In genomic region chr16:58048494-58048893, GRCh38 we compare ENCODE assay signal across 22 cellular contexts. TPM values are rescaled to one million over a fixed set of nuclear protein-coding genes. Genes with fewer than 3 reads are reported as not detected.
DNase-seq lines count a peak whose midpoint lies in the region; ATAC-seq and TF ChIP-seq lines count a peak whose summit lies in the region.
"Had no signal": no experiment of that assay in that cellular context is flagged by ENCODE, and none has a peak within 500 bp of the region (broad histone marks: within the 10 kb centered on the region; RNA-seq: fewer than 3 reads in every experiment).

No MANE protein-coding gene starts in this region.

- no peak overlapping the region for H2BK5ac ChIP-seq in IMR-90 (ENCODE audit: low read depth, low read length, poor library complexity, severe bottlenecking)

- H3K9ac ChIP-seq in IMR-90 (ENCODE audit: low read depth, low read length), result no peak overlapping the region

- no peaks in the 10 kb centered on the region for H3K79me1 ChIP-seq in IMR-90 (ENCODE audit: low read depth in 1 of 2, low read length in 2 of 2)

- no peak for TF ChIP-seq CTCF in heart left ventricle (IDR thresholded peaks at IDR 0.05)
- TF ChIP-seq CTCF in IMR-90 (conservative IDR thresholded peaks at IDR 0.05; ENCODE audit: low read depth, low read length), result no peak
- no peak for TF ChIP-seq CTCF in nephron (IDR thresholded peaks at IDR 0.05; ENCODE audit: unreplicated experiment in 3 of 3)

- H3K4me1 Mint-ChIP-seq in nephron, result peaks cover 24% of the 10 kb centered on the region

- no peaks in the 10 kb centered on the region for H3K36me3 Mint-ChIP-seq in nephron (ENCODE audit: low read depth)

- no peak overlapping the region for H2BK15ac ChIP-seq in IMR-90 (ENCODE audit: low read depth, low read length)

- H3K4me1 ChIP-seq in heart left ventricle (peaks cover 4 to 55% (median 34%) of the 10 kb centered on the region in 12 donors), IMR-90 (ENCODE audit: control insufficient read depth, insufficient read depth, low read length) (no peaks in the 10 kb centered on the region)

- H3K27me3 ChIP-seq in heart left ventricle, result no peaks in the 10 kb centered on the region
- peaks cover 12% of the 10 kb centered on the region for H3K27me3 ChIP-seq in IMR-90 (ENCODE audit: control insufficient read depth, insufficient read depth, low read length)

- WGBS in heart left ventricle, 4 donors, result 57 to 62% (median 59%) methylated on average over 4 of the region's 4 CpGs
- WGBS in IMR-90 (ENCODE audit: extremely low coverage in 2 of 2, insufficient read length in 1 of 2), 2 experiments, result 53% methylated on average over 3 of the region's 4 CpGs; no CpG with 5 or more reads in 1 of the 2 experiments

- no peak overlapping the region for H2BK120ac ChIP-seq in IMR-90 (ENCODE audit: low read depth, low read length)

- H3K27ac ChIP-seq in heart left ventricle, result peak overlapping the region in 11 of 12 donors; percentile 58 to 86 (median 71)
- H3K27ac ChIP-seq in IMR-90 (ENCODE audit: insufficient read depth, low read length), result no peak overlapping the region
- H3K27ac ChIP-seq: C4-2B, PC-9 had no signal

- in situ Hi-C loops in IMR-90 (cut with MboI; ENCODE audit: low sequenced_read_pairs), result no loop called here

- H4K20me1 ChIP-seq in IMR-90 (ENCODE audit: insufficient read depth, low read length), result no peaks in the 10 kb centered on the region

- no TSS peak for BruUV-seq in IMR-90 (replicated peaks; lab: Mats Ljungman, UMichigan)

- H2AK5ac ChIP-seq in IMR-90 (ENCODE audit: low read depth, low read length), result no peak overlapping the region

- no peak overlapping the region for H3K18ac ChIP-seq in IMR-90 (ENCODE audit: low read depth, low read length)

- H3K4me3 Mint-ChIP-seq in nephron, result no peak overlapping the region

- no peaks in the 10 kb centered on the region for H3K9me3 ChIP-seq in heart left ventricle
- no peaks in the 10 kb centered on the region for H3K9me3 ChIP-seq in IMR-90 (ENCODE audit: control insufficient read depth, insufficient read depth, low read length)

- no peak for ATAC-seq in heart left ventricle
- ATAC-seq in Right ventricle myocardium inferior, result no peak
- ATAC-seq in IMR-90 (ENCODE audit: low read depth), result no peak
- ATAC-seq in sciatic nerve, result peak; percentile 8

- POLR2A ChIA-PET in IMR-90 (lab: Charles Lee; ENCODE audit: unreplicated experiment), result no interaction called here

- TF ChIP-seq RAD21 in IMR-90 (IDR thresholded peaks at IDR 0.05; ENCODE audit: low read length), result no peak

- no peaks in the 10 kb centered on the region for H3K9me1 ChIP-seq in IMR-90 (ENCODE audit: insufficient read depth, low read length)

- dilution Hi-C loops in IMR-90 (cut with HindIII; ENCODE audit: low sequenced_read_pairs, unreplicated experiment), result no loop called here

- H2BK20ac ChIP-seq in IMR-90 (ENCODE audit: low read depth, low read length), result no peak overlapping the region

- no peak overlapping the region for H4K91ac ChIP-seq in IMR-90 (ENCODE audit: insufficient read depth, low read depth, low read length)

- H3K27ac Mint-ChIP-seq in nephron, result peak overlapping the region; percentile 71 to 85 (median 75)

- H3K4ac ChIP-seq in IMR-90 (ENCODE audit: low read depth, low read length), result no peak overlapping the region

- peak overlapping the region; percentile 18 for H2AFZ ChIP-seq in IMR-90 (replicated peaks; ENCODE audit: low read length, poor library complexity)
- H2AFZ ChIP-seq: PC-9 had no signal

- no peak for DNase-seq in heart left ventricle
- DNase-seq in Right ventricle myocardium inferior (ENCODE audit: missing footprints), result no peak
- no peak for DNase-seq in IMR-90
- no peak for DNase-seq in sciatic nerve (ENCODE audit: low spot score)
- DNase-seq in NCI-H345 (lab: John Stamatoyannopoulos, UW), result no peak
- DNase-seq in amniotic stem cell (lab: John Stamatoyannopoulos, UW), result no peak
- no peak for DNase-seq in NCI-H2081 treated with DMSO at 0.1 percent for 48 hours (lab: John Stamatoyannopoulos, UW)
- DNase-seq: EL, GF-D8, KBM-7, MM.1S, NCI-H1092, NCI-H1436 treated with DMSO at 0.1 percent for 48 hours, NCI-H1930, NCI-H2227 treated with DMSO at 0.1 percent for 48 hours, NCI-H510A treated with DMSO at 0.1 percent for 48 hours, NCI-H748 treated with DMSO at 0.1 percent for 48 hours, PC-9, RPMI8226, SIG-M5 had no signal

- no peak overlapping the region for H2AK9ac ChIP-seq in IMR-90 (replicated peaks; ENCODE audit: low read depth, low read length, poor library complexity)

- no peak overlapping the region for H3K23ac ChIP-seq in IMR-90 (ENCODE audit: low read depth, low read length)

- no peak overlapping the region for H3K4me2 ChIP-seq in IMR-90 (ENCODE audit: low read depth, low read length)
- H3K4me2 ChIP-seq: PC-9 had no signal

- no peak overlapping the region for H4K5ac ChIP-seq in IMR-90 (ENCODE audit: low read depth, low read length)

- H3K4me3 ChIP-seq in heart left ventricle (no peak overlapping the region), IMR-90 (ENCODE audit: insufficient read depth, low read depth, low read length) (no peak overlapping the region)
- H3K4me3 ChIP-seq: PC-9 had no signal

- no peak overlapping the region for H3K14ac ChIP-seq in IMR-90 (replicated peaks; ENCODE audit: low read depth, low read length)

- CTCF ChIA-PET in IMR-90 (lab: Yijun Ruan, JAX), result interaction anchor here (1.3 kb wide), 1 partner anchor 15 kb away, joined by 3 read pairs; no protein-coding TSS in a partner anchor

- H4K8ac ChIP-seq in IMR-90 (ENCODE audit: low read depth in 2 of 2, low read length in 2 of 2), result no peak overlapping the region

- H3K9me3 Mint-ChIP-seq in nephron, result no peaks in the 10 kb centered on the region

- no peak overlapping the region for H3K56ac ChIP-seq in IMR-90 (ENCODE audit: extremely low read depth, insufficient read depth, low read length)

- intact Hi-C loops in heart left ventricle (cut with DNase I), result loop anchor here in 1 of 10 donors (5.0 kb wide), 1 partner anchor 34 kb away; no protein-coding TSS in a partner anchor
- intact Hi-C loops in Right ventricle myocardium inferior (cut with DNase I), result loop anchor here (5.0 kb wide), 1 partner anchor 34 kb away; no protein-coding TSS in a partner anchor
- intact Hi-C loops in IMR-90 (cut with micrococcal nuclease), result no loop called here
- intact Hi-C loops in sciatic nerve (cut with DNase I), result no loop called here

- H3K36me3 ChIP-seq in heart left ventricle, result peaks cover 0 to 19% (median 15%) of the 10 kb centered on the region in 9 donors
- no peaks in the 10 kb centered on the region for H3K36me3 ChIP-seq in IMR-90 (ENCODE audit: control insufficient read depth, insufficient read depth, low read length)

- no peak for TF ChIP-seq POLR2A in heart left ventricle (IDR thresholded peaks at IDR 0.05)
- TF ChIP-seq POLR2A in IMR-90 (IDR thresholded peaks at IDR 0.05; ENCODE audit: low read depth, low read length), result no peak

- H3K27me3 Mint-ChIP-seq in nephron (ENCODE audit: low read depth), result peaks cover 3% of the 10 kb centered on the region

TF ChIP-seq in IMR-90, 13 proteins besides CTCF, POLR2A, EP300 and RAD21 (continues in another document):
- TF ChIP-seq CHD1 (IDR thresholded peaks at IDR 0.05; ENCODE audit: low read depth, low read length) (no peak), ELK1 (IDR thresholded peaks at IDR 0.05; ENCODE audit: borderline replicate concordance, low read depth, low read length) (no peak), RFX5 (IDR thresholded peaks at IDR 0.05; ENCODE audit: low read depth, low read length) (no peak), FOS (IDR thresholded peaks at IDR 0.05; ENCODE audit: low read depth, low read length) (no peak), NFE2L2 (IDR thresholded peaks at IDR 0.05; ENCODE audit: low read depth, low read length) (no peak), USF2 (IDR thresholded peaks at IDR 0.05; ENCODE audit: low read depth, low read length) (no peak), BHLHE40 (IDR thresholded peaks at IDR 0.05; ENCODE audit: low read depth, low read length) (no peak), SMC3 (IDR thresholded peaks at IDR 0.05; ENCODE audit: low read depth, low read length) (no peak)

RNA-seq across cellular contexts. Expression of gene MMP15, which starts 22.9 kb away (rescaled TPM):
- total RNA-seq in heart left ventricle, result 10 to 100 TPM; 24.2 to 84.7 (median 60.9) TPM
- 10 to 100 TPM; 22.1 to 45.3 TPM for polyA plus RNA-seq in heart left ventricle
- total RNA-seq in Right ventricle myocardium inferior, result 70.3 TPM
- 0.18 and 0.28 TPM in 2 replicates for total RNA-seq in IMR-90 (2012; rRNA removed)
- 0.56 and 0.69 TPM in 2 replicates for polyA plus RNA-seq in IMR-90 (2012; rRNA removed)
- 0.69 and 1.1 TPM in 2 replicates for polyA plus RNA-seq in IMR-90 (2012; cell fraction: cytosol; rRNA removed)
- 0.24 and 0.62 TPM in 2 replicates for polyA plus RNA-seq in IMR-90 (2012; cell fraction: nucleus; rRNA removed; ENCODE audit: low replicate concordance)
- 44.0 TPM for total RNA-seq in sciatic nerve

RNA-seq across cellular contexts. Expression of gene USB1, which starts 47.3 kb away (rescaled TPM):
- total RNA-seq in heart left ventricle (10 to 100 TPM; 20.3 to 61.9 (median 34.4) TPM), Right ventricle myocardium inferior (36.2 TPM), IMR-90 (2012; rRNA removed) (23.1 and 45.9 TPM in 2 replicates), sciatic nerve (25.9 TPM)
- polyA plus RNA-seq in heart left ventricle (10 to 100 TPM; 25.5 to 60.7 TPM), IMR-90 (2012; rRNA removed) (94.9 and 96.8 TPM in 2 replicates)
- polyA plus RNA-seq in IMR-90 (2012; cell fraction: cytosol; rRNA removed), result 126 and 158 TPM in 2 replicates
- 32.4 and 62.6 TPM in 2 replicates for polyA plus RNA-seq in IMR-90 (2012; cell fraction: nucleus; rRNA removed; ENCODE audit: low replicate concordance)

RNA-seq across cellular contexts. Expression of gene ZNF319, which starts 48.0 kb away (rescaled TPM):
- total RNA-seq in heart left ventricle (10 to 100 TPM in 1 of 9 donors, 1 to 10 TPM in 8; 6.8 to 10.5 (median 8.6) TPM), Right ventricle myocardium inferior (7.0 TPM), IMR-90 (2012; rRNA removed) (0.83 and 0.90 TPM in 2 replicates), sciatic nerve (10.0 TPM)
- polyA plus RNA-seq in heart left ventricle (1 to 10 TPM; 5.6 to 5.8 TPM), IMR-90 (2012; rRNA removed) (6.3 TPM in 2 replicates)
- polyA plus RNA-seq in IMR-90 (2012; cell fraction: cytosol; rRNA removed), result 6.7 and 10.4 TPM in 2 replicates
- 5.8 and 8.9 TPM in 2 replicates for polyA plus RNA-seq in IMR-90 (2012; cell fraction: nucleus; rRNA removed; ENCODE audit: low replicate concordance)

Comparison
In these comparisons a context has a peak if more than half of its experiments do, and no peak if none do; other contexts are left out.
1. RNA of gene MMP15, which starts 22.9 kb away (total RNA-seq): 70.3 TPM in Right ventricle myocardium inferior (single experiment), 24.2 to 84.7 TPM in heart left ventricle and 44.0 TPM in sciatic nerve (single experiment); 0.18 to 0.28 TPM in IMR-90; every median in the first group is over 10 times any median in the second.